In the genomic region with DNA sequence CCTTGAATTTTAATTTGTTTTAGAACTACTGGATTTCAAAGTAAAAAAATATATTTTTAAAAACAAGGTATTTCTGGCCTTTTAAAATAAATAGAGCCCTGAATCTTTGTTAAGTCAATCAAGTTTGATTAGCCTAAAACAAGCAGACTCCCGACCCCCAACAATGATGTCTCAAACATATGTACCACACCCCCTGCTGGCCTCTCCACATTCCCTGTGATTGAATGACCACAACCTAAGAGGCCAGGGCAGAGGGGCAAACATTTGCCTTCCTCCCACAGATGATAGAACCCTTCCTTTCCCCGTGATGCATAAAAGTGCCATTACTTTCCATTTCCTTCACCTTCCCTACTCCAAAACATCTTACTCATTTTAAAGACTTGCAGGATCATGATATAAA, we compare ENCODE assay signal across 14 cellular contexts.
DNase-seq lines count a peak whose midpoint lies in the region; ATAC-seq and TF ChIP-seq lines count a peak whose summit lies in the region.
"Had no signal": no experiment of that assay in that cellular context is flagged by ENCODE, and none has a peak within 500 bp of the region (broad histone marks: within the 10 kb centered on the region; RNA-seq: fewer than 3 reads in every experiment).

No MANE protein-coding gene starts in this region.

- no TSS peak for BruUV-seq in A673 (replicated peaks; lab: Mats Ljungman, UMichigan)

- no peaks in the 10 kb centered on the region for H3K27me3 ChIP-seq in A673 (replicated peaks; ENCODE audit: insufficient read depth, low read depth, low read length, poor library complexity)
- H3K27me3 ChIP-seq in GM23338 (ENCODE audit: insufficient read depth): no peaks in the 10 kb centered on the region

- H3K4me1 Mint-ChIP-seq in GM23338: peaks cover 3% of the 10 kb centered on the region; the same call in 2 of the 3 replicates
- peaks cover 24 to 27% of the 10 kb centered on the region in 2 donors for H3K4me1 Mint-ChIP-seq in natural killer cell
- H3K4me1 Mint-ChIP-seq: activated naive CD4-positive, alpha-beta T cell treated with anti-CD3 and anti-CD28 coated beads, Interleukin-2, amount 10 ng/mL, durations not matched to agents 7 days and 5 days had no signal

- H3K4me2 ChIP-seq in GM23338: no peak overlapping the region

- H3K9me3 Mint-ChIP-seq in GM23338: no peaks in the 10 kb centered on the region
- no peaks in the 10 kb centered on the region for H3K9me3 Mint-ChIP-seq in natural killer cell
- H3K9me3 Mint-ChIP-seq: activated naive CD4-positive, alpha-beta T cell treated with anti-CD3 and anti-CD28 coated beads, Interleukin-2, amount 10 ng/mL, durations not matched to agents 7 days and 5 days had no signal

- H3K4me1 ChIP-seq in A673 (ENCODE audit: insufficient read depth, low read length, poor library complexity, severe bottlenecking) (no peaks in the 10 kb centered on the region), GM23338 (ENCODE audit: insufficient read depth) (peaks cover 16% of the 10 kb centered on the region)

- H3F3A ChIP-seq in GM23338 (replicated peaks; ENCODE audit: low read depth): no peaks in the 10 kb centered on the region

- no peaks in the 10 kb centered on the region for H3K9me2 ChIP-seq in GM23338 (ENCODE audit: insufficient read depth)

- no peak overlapping the region for H3K4me3 ChIP-seq in A673 (ENCODE audit: low read depth, low read length, poor library complexity, severe bottlenecking)
- H3K4me3 ChIP-seq in GM23338: no peak overlapping the region
- H3K4me3 ChIP-seq in fibroblast of villous mesenchyme (ENCODE audit: low read depth, low read length): no peak overlapping the region

- H3K27me3 Mint-ChIP-seq in GM23338 (ENCODE audit: insufficient read depth, low read depth, poor library complexity): no peaks in the 10 kb centered on the region
- H3K27me3 Mint-ChIP-seq in natural killer cell (ENCODE audit: low read depth in 2 of 2): no peaks in the 10 kb centered on the region
- H3K27me3 Mint-ChIP-seq: activated naive CD4-positive, alpha-beta T cell treated with anti-CD3 and anti-CD28 coated beads, Interleukin-2, amount 10 ng/mL, durations not matched to agents 7 days and 5 days had no signal

- 0 out of 2 replicates have a peak, but pooled peaks have one; percentile 14 for TF ChIP-seq CTCF in A673 (conservative IDR thresholded peaks at IDR 0.05; ENCODE audit: low read depth, low read length)
- peak; percentile 40 to 61 for TF ChIP-seq CTCF in GM23338 (conservative IDR thresholded peaks at IDR 0.05; ENCODE audit: low read depth in 2 of 2)
- 0 out of 2 replicates have a peak, but pooled peaks have one; percentile 30 for TF ChIP-seq CTCF in VCaP (conservative IDR thresholded peaks at IDR 0.05)
- peak; percentile 40 for TF ChIP-seq CTCF in fibroblast of villous mesenchyme (IDR thresholded peaks at IDR 0.05; ENCODE audit: insufficient read depth, low read depth, low read length)
- no peak for TF ChIP-seq CTCF in natural killer cell (IDR thresholded peaks at IDR 0.05)

- H3K9me3 ChIP-seq in A673 (ENCODE audit: low read depth, low read length, poor library complexity, severe bottlenecking): no peaks in the 10 kb centered on the region

- CTCF ChIA-PET in A673 (lab: Charles Lee): no interaction called here

- peak; percentile 67 for ATAC-seq in GM23338
- no peak for ATAC-seq in HG03342 (IDR thresholded peaks at IDR 0.05; ENCODE audit: unreplicated experiment)
- no peak for ATAC-seq in natural killer cell
- ATAC-seq: stimulated activated naive CD8-positive, alpha-beta T cell treated with anti-CD3 and anti-CD28 coated beads, Interleukin-15, Interleukin-2, amounts not matched to agents 100 U/mL and 50 U/mL, for 24 hours had no signal

- H3K27ac Mint-ChIP-seq in GM23338 (no peak overlapping the region), natural killer cell (no peak overlapping the region)
- H3K27ac Mint-ChIP-seq: activated naive CD4-positive, alpha-beta T cell treated with anti-CD3 and anti-CD28 coated beads, Interleukin-2, amount 10 ng/mL, durations not matched to agents 7 days and 5 days had no signal

- H3K27ac ChIP-seq in A673 (ENCODE audit: low read depth, low read length, poor library complexity, severe bottlenecking) (no peak overlapping the region), GM23338 (ENCODE audit: low read depth) (no peak overlapping the region), VCaP (no peak overlapping the region)

- DNase-seq in A673 (ENCODE audit: low spot score) (no peak), GM23338 (ENCODE audit: low spot score) (peak; percentile 80), fibroblast of villous mesenchyme (ENCODE audit: low read depth) (peak; percentile 14), natural killer cell (no peak), SIG-M5 (lab: John Stamatoyannopoulos, UW) (no peak)
- no peak for DNase-seq in stimulated activated CD4-positive, alpha-beta T cell treated with anti-CD3 and anti-CD28 coated beads, Interleukin-2, amount 100 ng/mL, for 48 hours
- DNase-seq: activated naive CD4-positive, alpha-beta T cell treated with anti-CD3 and anti-CD28 coated beads, Interleukin-2, amount 10 ng/mL, durations not matched to agents 7 days and 5 days; AML-193; NCI-H1092 treated with DMSO at 0.1 percent for 48 hours; NCI-H446 treated with DMSO at 0.1 percent for 48 hours; Right ventricle myocardium superior; stimulated activated naive CD8-positive, alpha-beta T cell treated with anti-CD3 and anti-CD28 coated beads, Interleukin-15, Interleukin-2, amounts not matched to agents 100 U/mL and 50 U/mL, for 24 hours had no signal

- POLR2A ChIA-PET in A673 (lab: Charles Lee; ENCODE audit: low non-redundant PET): no interaction called here

- H2AFZ ChIP-seq in GM23338: no peak overlapping the region

- no peak overlapping the region for H3K4me3 Mint-ChIP-seq in GM23338
- H3K4me3 Mint-ChIP-seq in natural killer cell: no peak overlapping the region
- H3K4me3 Mint-ChIP-seq: activated naive CD4-positive, alpha-beta T cell treated with anti-CD3 and anti-CD28 coated beads, Interleukin-2, amount 10 ng/mL, durations not matched to agents 7 days and 5 days had no signal

- intact Hi-C loops in A673 (cut with micrococcal nuclease; ENCODE audit: unreplicated experiment): loop anchor here (5.0 kb wide), 1 partner anchor 244 kb away; no protein-coding TSS in a partner anchor
- intact Hi-C loops in natural killer cell (cut with micrococcal nuclease): loop anchor here (10.0 kb wide), 1 partner anchor 132 kb away; no protein-coding TSS in a partner anchor

- no peaks in the 10 kb centered on the region for H3K36me3 ChIP-seq in A673 (ENCODE audit: insufficient read depth, low read length, poor library complexity, severe bottlenecking)
- H3K36me3 ChIP-seq in GM23338 (ENCODE audit: insufficient read depth): no peaks in the 10 kb centered on the region

- no peaks in the 10 kb centered on the region for H4K20me1 ChIP-seq in GM23338 (replicated peaks; ENCODE audit: insufficient read depth)

- no peaks in the 10 kb centered on the region for H3K79me2 ChIP-seq in GM23338 (replicated peaks; ENCODE audit: insufficient read depth)

- H3K36me3 Mint-ChIP-seq in GM23338 (ENCODE audit: low read depth): no peaks in the 10 kb centered on the region
- peaks cover 4% of the 10 kb centered on the region for H3K36me3 Mint-ChIP-seq in natural killer cell

TF ChIP-seq in GM23338, 12 proteins besides CTCF, POLR2A, EP300 and RAD21 (continues in another document):
- TF ChIP-seq STAT1 (IDR thresholded peaks at IDR 0.05; ENCODE audit: unreplicated experiment): no peak

Comparison
In these comparisons a context has a peak if more than half of its experiments do, and no peak if none do; other contexts are left out.
1. DNase-seq: peak in GM23338 (single experiment) and fibroblast of villous mesenchyme (single experiment); none in A673 (single experiment), natural killer cell (single experiment), SIG-M5 (single experiment) and stimulated activated CD4-positive, alpha-beta T cell treated with anti-CD3 and anti-CD28 coated beads, Interleukin-2, amount 100 ng/mL, for 48 hours (0 of 2).